9 cellular contexts compared by ENCODE assay signal in the genomic region with DNA sequence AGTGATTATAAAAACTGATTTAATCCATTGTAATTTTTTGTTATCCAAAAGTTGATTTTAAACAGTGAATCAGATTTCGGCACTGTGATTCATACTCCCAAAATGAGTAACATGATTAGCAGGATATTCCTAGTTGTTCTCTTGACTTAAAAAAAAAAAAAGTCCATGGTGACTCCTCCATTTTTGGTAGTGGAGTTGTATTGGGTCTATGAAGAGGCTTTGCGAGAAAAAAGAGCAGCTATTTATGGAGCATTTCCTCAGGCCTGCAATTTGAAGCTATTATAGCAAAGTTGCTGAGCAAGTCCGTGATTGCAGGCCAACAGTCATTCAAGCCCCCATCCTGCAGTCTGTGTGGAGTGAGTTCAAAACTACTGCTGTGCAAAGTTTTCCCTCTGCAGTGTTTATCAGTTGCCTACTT. TPM values are rescaled to one million over a fixed set of nuclear protein-coding genes. Genes with fewer than 3 reads are reported as not detected.
A peak's percentile ranks its signal among the peaks of the same experiment; 100 is the strongest.
DNase-seq lines count a peak whose midpoint lies in the region; ATAC-seq, FAIRE-seq and TF ChIP-seq lines count a peak whose summit lies in the region.
"Had no signal": no experiment of that assay in that cellular context is flagged by ENCODE, and none has a peak within 500 bp of the region (broad histone marks: within the 10 kb centered on the region; RNA-seq: fewer than 3 reads in every experiment).

No MANE protein-coding gene starts in this region.

- no peaks in the 10 kb centered on the region for H4K20me1 ChIP-seq in GM23248 (ENCODE audit: insufficient read depth)

- H3K9me2 ChIP-seq in GM23248 (ENCODE audit: insufficient read depth): no peaks in the 10 kb centered on the region; the same call in 1 of the 2 replicates

- no peak for FAIRE-seq in frontal cortex (lab: Jason Lieb, UNC)

- TF ChIP-seq CTCF in ascending aorta (IDR thresholded peaks at IDR 0.05) (no peak), left ventricle myocardium inferior (IDR thresholded peaks at IDR 0.05; ENCODE audit: borderline replicate concordance) (no peak)

- no peaks in the 10 kb centered on the region for H3K9me3 ChIP-seq in GM23248 (ENCODE audit: low read depth)
- H3K9me3 ChIP-seq in ascending aorta: no peaks in the 10 kb centered on the region
- H3K9me3 ChIP-seq in left ventricle myocardium inferior (replicated peaks): peaks cover 6% of the 10 kb centered on the region

- H3K4me3 ChIP-seq in GM23248 (peak overlapping the region; percentile 44), ascending aorta (peak overlapping the region in 1 of 2 donors; percentile 26), left ventricle myocardium inferior (peak overlapping the region; percentile 28)

- 0% methylated on average over 3 of the region's 3 CpGs for WGBS in GM23248 (ENCODE audit: low coverage in 1 of 2, low lambda C conversion rate in 2 of 2, missing lambda C conversion rate in 2 of 2), 2 experiments

- H3K27me3 ChIP-seq in GM23248 (replicated peaks; ENCODE audit: insufficient read depth) (no peaks in the 10 kb centered on the region), ascending aorta (no peaks in the 10 kb centered on the region), left ventricle myocardium inferior (ENCODE audit: low read depth) (no peaks in the 10 kb centered on the region)

- H3K4me1 ChIP-seq in GM23248 (ENCODE audit: insufficient read depth) (peaks cover 63% of the 10 kb centered on the region), ascending aorta (peaks cover 4 to 41% of the 10 kb centered on the region in 2 donors), left ventricle myocardium inferior (peaks cover 61% of the 10 kb centered on the region)

- H3K27ac ChIP-seq in GM23248 (peak overlapping the region; percentile 91), ascending aorta (peak overlapping the region; percentile 82 to 92), left ventricle myocardium inferior (replicated peaks) (peak overlapping the region; percentile 82)

- peak overlapping the region; percentile 74 for H3K4me2 ChIP-seq in GM23248 (ENCODE audit: unreplicated experiment)

- peak overlapping the region; percentile 57 for H3K9ac ChIP-seq in GM23248

- H3K36me3 ChIP-seq in GM23248 (ENCODE audit: low read depth) (peaks cover 12% of the 10 kb centered on the region), ascending aorta (no peaks in the 10 kb centered on the region), left ventricle myocardium inferior (no peaks in the 10 kb centered on the region)

- H3K79me2 ChIP-seq in GM23248 (ENCODE audit: insufficient read depth): peaks cover 95% of the 10 kb centered on the region

- intact Hi-C loops in ascending aorta (cut with DNase I) (loop anchor here (2.0 kb wide), 3 partner anchors 26 to 78 kb away; no protein-coding TSS in a partner anchor), left ventricle myocardium inferior (cut with micrococcal nuclease) (no loop called here), sciatic nerve (cut with DNase I) (no loop called here)

- H2AFZ ChIP-seq in GM23248: no peak overlapping the region

- DNase-seq in GM23248 (peak; percentile 89), ascending aorta (ENCODE audit: low spot score in 2 of 2) (peak; percentile 17 to 85), left ventricle myocardium inferior (no peak), sciatic nerve (ENCODE audit: low spot score) (no peak), frontal cortex (ENCODE audit: low spot score in 2 of 2) (no peak), ACHN (no peak)
- DNase-seq: NCI-H2107 had no signal

- ATAC-seq in sciatic nerve: peak; percentile 59
- no peak for ATAC-seq in GM19324 (IDR thresholded peaks at IDR 0.05; ENCODE audit: low FRiP score, unreplicated experiment)
- ATAC-seq in GM19351 (IDR thresholded peaks at IDR 0.05; ENCODE audit: unreplicated experiment): no peak

- in situ Hi-C loops in GM23248 (cut with MboI) (no loop called here), ACHN (cut with HindIII; ENCODE audit: low pct_ligation_motif_present, low pct_unique_long_range_greater_than_20kb, low sequenced_read_pairs) (no loop called here)

- H3F3A ChIP-seq in GM23248 (ENCODE audit: insufficient read depth): peaks cover 60% of the 10 kb centered on the region

RNA-seq across cellular contexts. Expression of gene YAP1, which starts 28.8 kb away (rescaled TPM):
- total RNA-seq in GM23248 (2014; rRNA removed; shearing (Covaris generic)): 118 and 136 TPM in 2 replicates
- 11.0 and 11.9 TPM in 2 replicates for polyA plus RNA-seq in GM23248 (2016; fragmentation: Nextera tagmentation; extraction: Ambion mirVana)
- total RNA-seq in ascending aorta (516 TPM), left ventricle myocardium inferior (67.9 TPM), sciatic nerve (112 TPM), frontal cortex (11.0 TPM)

Comparison
In these comparisons a context has a peak if more than half of its experiments do, and no peak if none do; other contexts are left out.
1. DNase-seq: peak in GM23248 (single experiment) and ascending aorta (2 of 2); none in left ventricle myocardium inferior (single experiment), sciatic nerve (single experiment), frontal cortex (0 of 2) and ACHN (single experiment).
2. Peak in every context shown above with its lines, with median percentiles within 50 percentile points of each other: H3K27ac ChIP-seq.